1 cellular context compared by ENCODE assay signal in genomic region chr12:123633379-123634141, GRCh38.
TF ChIP-seq lines count a peak whose summit lies in the region.

EIF2B1 (minus strand) TSS chr12:123633686; CDS start chr12:123633557, 129 bp downstream.
GTF2H3 (plus strand) TSS chr12:123633829; CDS start chr12:123633860, 31 bp downstream.

TF ChIP-seq in K562, 482 proteins besides CTCF, POLR2A, EP300 and RAD21 (continued from another document and continues in another):
- no peak for TF ChIP-seq BCLAF1 (IDR thresholded peaks at IDR 0.05; ENCODE audit: borderline replicate concordance in 1 of 2, control insufficient read depth in 1 of 2, low read depth in 2 of 2, low read length in 1 of 2)
- TF ChIP-seq COPS2 (conservative IDR thresholded peaks at IDR 0.05), result no peak
- peak; percentile 90 for TF ChIP-seq ETV1 (tag; conservative IDR thresholded peaks at IDR 0.05; ENCODE audit: low read depth)
- no peak for TF ChIP-seq MCM7 (IDR thresholded peaks at IDR 0.05)
- no peak for TF ChIP-seq ZBTB8A (IDR thresholded peaks at IDR 0.05; ENCODE audit: partially characterized antibody)
- peak; percentile 100 for TF ChIP-seq C11orf30 (IDR thresholded peaks at IDR 0.05; ENCODE audit: low read depth)
- TF ChIP-seq ZBTB7A (IDR thresholded peaks at IDR 0.05; ENCODE audit: borderline replicate concordance, control insufficient read depth, low read depth, low read length), result peak; percentile 70
- peak; percentile 19 for TF ChIP-seq NELFE (IDR thresholded peaks at IDR 0.05; ENCODE audit: insufficient read depth, insufficient read length)
- TF ChIP-seq CREB1 (IDR thresholded peaks at IDR 0.05), result peak; percentile 100
- peak; percentile 100 for TF ChIP-seq CREB1 (CRISPR knock-in tag; IDR thresholded peaks at IDR 0.05)
- no peak for TF ChIP-seq ILF3 (IDR thresholded peaks at IDR 0.05; ENCODE audit: borderline replicate concordance)
- TF ChIP-seq ZNF398 (CRISPR knock-in tag; IDR thresholded peaks at IDR 0.05), result no peak
- TF ChIP-seq ELF2 (CRISPR knock-in tag; IDR thresholded peaks at IDR 0.05), result peak; percentile 99
- no peak for TF ChIP-seq HMG20B (CRISPR knock-in tag; IDR thresholded peaks at IDR 0.05)
- no peak for TF ChIP-seq ZNF695 (CRISPR knock-in tag; IDR thresholded peaks at IDR 0.05)
- TF ChIP-seq SMAD3 (CRISPR knock-in tag; conservative IDR thresholded peaks at IDR 0.05), result no peak
- no peak for TF ChIP-seq PTRF (tag; IDR thresholded peaks at IDR 0.05)
- no peak for TF ChIP-seq ZNF785 (CRISPR knock-in tag; IDR thresholded peaks at IDR 0.05)
- TF ChIP-seq ZNF740 (CRISPR knock-in tag; IDR thresholded peaks at IDR 0.05), result no peak
- TF ChIP-seq ZNF740 (tag; IDR thresholded peaks at IDR 0.05), result no peak
- TF ChIP-seq GMEB1 (CRISPR knock-in tag; IDR thresholded peaks at IDR 0.05), result peak; percentile 57; the same call in 1 of the 2 replicates
- no peak for TF ChIP-seq ZBTB43 (CRISPR knock-in tag; IDR thresholded peaks at IDR 0.05)
- TF ChIP-seq MLLT1 (IDR thresholded peaks at IDR 0.05), result peak; percentile 71 to 96; a peak in 3 of 4 replicates
- TF ChIP-seq VEZF1 (CRISPR knock-in tag; IDR thresholded peaks at IDR 0.05), result peak; percentile 71
- TF ChIP-seq ZNF212 (CRISPR knock-in tag; IDR thresholded peaks at IDR 0.05), result no peak
- no peak for TF ChIP-seq MEF2D (tag; conservative IDR thresholded peaks at IDR 0.05; ENCODE audit: low read depth)
- peak; percentile 100 for TF ChIP-seq ZBTB12 (CRISPR knock-in tag; IDR thresholded peaks at IDR 0.05)
- TF ChIP-seq YY1 (IDR thresholded peaks at IDR 0.05; ENCODE audit: borderline replicate concordance in 1 of 3, control insufficient read depth in 1 of 3, extremely low read depth in 1 of 3, insufficient read depth in 3 of 3, insufficient read length in 1 of 3, insufficient replicate concordance in 2 of 3, low read depth in 1 of 3, low read length in 2 of 3), result peak; percentile 55 to 93 (median 88)
- no peak for TF ChIP-seq ZNF75A (CRISPR knock-in tag; IDR thresholded peaks at IDR 0.05)
- 0 out of 4 replicates have a peak, but pooled peaks of 1 of the 2 experiments have one; percentile 12 for TF ChIP-seq TRIM24 (IDR thresholded peaks at IDR 0.05)
- no peak for TF ChIP-seq ZNF253 (CRISPR knock-in tag; conservative IDR thresholded peaks at IDR 0.05)
- 0 out of 2 replicates have a peak, but pooled peaks have one; percentile 54 for TF ChIP-seq RFX5 (IDR thresholded peaks at IDR 0.05; ENCODE audit: low read depth, low read length)
- no peak for TF ChIP-seq PHB2 (IDR thresholded peaks at IDR 0.05; ENCODE audit: low read depth)
- no peak for TF ChIP-seq ARID3B (CRISPR knock-in tag; IDR thresholded peaks at IDR 0.05; ENCODE audit: borderline replicate concordance)
- no peak for TF ChIP-seq MECOM (CRISPR knock-in tag; IDR thresholded peaks at IDR 0.05)
- no peak for TF ChIP-seq TRIM25 (IDR thresholded peaks at IDR 0.05; ENCODE audit: borderline replicate concordance)
- peak; percentile 88; the same call in 1 of the 2 replicates for TF ChIP-seq NFRKB (IDR thresholded peaks at IDR 0.05; ENCODE audit: low read depth)
- TF ChIP-seq KLF13 (tag; IDR thresholded peaks at IDR 0.05; ENCODE audit: borderline replicate concordance, low read depth), result no peak
- TF ChIP-seq GATA2 (CRISPR knock-in tag; IDR thresholded peaks at IDR 0.05), result no peak
- TF ChIP-seq HIVEP1 (CRISPR knock-in tag; IDR thresholded peaks at IDR 0.05), result no peak
- no peak for TF ChIP-seq CBX2 (IDR thresholded peaks at IDR 0.05; ENCODE audit: insufficient read depth, low read length, poor library complexity, severe bottlenecking)
- no peak for TF ChIP-seq FUS (optimal IDR thresholded peaks at IDR 0.05; ENCODE audit: low read depth, low read length)
- TF ChIP-seq HOMEZ (CRISPR knock-in tag; IDR thresholded peaks at IDR 0.05), result no peak
- no peak for TF ChIP-seq ZNF263 (CRISPR knock-in tag; IDR thresholded peaks at IDR 0.05; ENCODE audit: borderline replicate concordance)
- no peak for TF ChIP-seq NFE2L1 (tag; IDR thresholded peaks at IDR 0.05; ENCODE audit: borderline replicate concordance, low read depth)
- no peak for TF ChIP-seq SIRT6 (IDR thresholded peaks at IDR 0.05; ENCODE audit: low read depth, low read length)
- TF ChIP-seq CXXC5 (CRISPR knock-in tag; IDR thresholded peaks at IDR 0.05), result peak; percentile 98
